Comparison of ENCODE assay signal across 8 cellular contexts in the genomic region with DNA sequence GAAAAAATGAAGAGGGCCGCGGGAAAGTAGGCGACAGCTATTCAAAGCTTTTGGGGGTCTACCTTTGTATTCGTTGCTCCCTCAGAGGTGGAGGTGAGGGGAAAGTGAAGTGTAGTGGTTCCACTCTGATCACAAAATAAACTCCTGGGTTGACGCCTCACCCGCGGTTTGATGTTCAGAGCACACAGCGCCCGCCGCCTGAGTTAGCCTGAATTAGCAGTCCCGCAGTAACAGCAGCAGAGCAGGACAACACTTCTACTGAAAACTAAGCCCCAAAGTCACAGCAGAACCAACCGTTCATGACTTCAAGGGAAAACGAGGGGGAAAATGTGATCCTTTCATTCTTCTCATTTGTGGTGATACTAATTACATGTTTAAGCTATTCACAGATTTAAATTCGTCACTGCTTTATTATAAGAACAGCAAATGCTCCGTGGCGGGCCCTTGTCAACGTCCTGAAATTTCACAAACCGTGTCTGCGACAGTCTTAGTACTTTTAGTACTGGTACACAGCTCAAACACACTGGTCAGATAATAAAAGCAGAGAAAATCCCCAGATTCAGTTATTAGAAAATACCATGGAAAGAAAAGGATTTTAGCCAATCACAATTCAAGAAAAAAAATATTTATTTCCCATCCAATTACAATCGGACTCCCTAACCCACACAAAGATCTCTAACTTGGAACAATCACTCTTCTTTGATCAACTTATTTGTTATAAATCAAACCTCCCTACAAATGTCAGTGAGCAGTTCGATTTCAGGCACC. TPM values are rescaled to one million over a fixed set of nuclear protein-coding genes. Genes with fewer than 3 reads are reported as not detected.
DNase-seq lines count a peak whose midpoint lies in the region; ATAC-seq and TF ChIP-seq lines count a peak whose summit lies in the region.

No MANE protein-coding gene starts in this region.

- no peaks in the 10 kb centered on the region for H3K9me3 ChIP-seq in T-helper 17 cell (ENCODE audit: control insufficient read depth, low read length, poor library complexity, severe bottlenecking)

- H3K27me3 Mint-ChIP-seq in T-helper 17 cell = no peaks in the 10 kb centered on the region

- H3K27ac Mint-ChIP-seq in T-helper 17 cell = peak overlapping the region; percentile 92

- H3K36me3 Mint-ChIP-seq in T-helper 17 cell (ENCODE audit: low read depth) = peaks cover 5% of the 10 kb centered on the region

- H3K4me3 ChIP-seq in GM08714 (ENCODE audit: low read length) = peak overlapping the region; percentile 68
- H3K4me3 ChIP-seq in choroid plexus epithelial cell (ENCODE audit: low read depth, low read length) = peak overlapping the region; percentile 85

- TF ChIP-seq CTCF in choroid plexus epithelial cell (conservative IDR thresholded peaks at IDR 0.05; ENCODE audit: low read depth, low read length) = no peak

- DNase-seq in H4 (ENCODE audit: low spot score) = peak; percentile 56
- peak; percentile 52 to 67 for DNase-seq in Kasumi-1 (lab: John Stamatoyannopoulos, UW)
- DNase-seq in T-helper 17 cell = peak in 2 of 3 donors; percentile 11 to 12
- DNase-seq in choroid plexus epithelial cell (ENCODE audit: low read depth) = peak; percentile 70
- peak; percentile 66 for DNase-seq in kidney tubule cell (ENCODE audit: low spot score)
- DNase-seq in stimulated activated CD4-positive, alpha-beta T cell treated with anti-CD3 and anti-CD28 coated beads, Interleukin-2, amount 100 ng/mL, for 24 hours = peak; percentile 34 to 37
- DNase-seq in amniotic stem cell (lab: John Stamatoyannopoulos, UW) = no peak

- H3K4me1 Mint-ChIP-seq in T-helper 17 cell = peaks cover 22% of the 10 kb centered on the region

- peak overlapping the region; percentile 97 for H3K4me3 Mint-ChIP-seq in T-helper 17 cell

- peak; percentile 45 for ATAC-seq in T-helper 17 cell

RNA-seq across cellular contexts. Expression of a gene that starts 0.6 kb away (rescaled TPM):
- 16.3 and 31.5 TPM in 2 replicates for total RNA-seq in H4 (2014; rRNA removed; shearing (Covaris generic))
- total RNA-seq in T-helper 17 cell = 100 to 1,000 TPM; 215 to 279 TPM

RNA-seq across cellular contexts. Expression of a gene that starts 54.8 kb away (rescaled TPM):
- total RNA-seq in H4 (2014; rRNA removed; shearing (Covaris generic)) = 19.4 and 29.9 TPM in 2 replicates
- 10 to 100 TPM; 21.1 TPM for total RNA-seq in T-helper 17 cell
